11 cellular contexts compared by ENCODE assay signal in the genomic region with DNA sequence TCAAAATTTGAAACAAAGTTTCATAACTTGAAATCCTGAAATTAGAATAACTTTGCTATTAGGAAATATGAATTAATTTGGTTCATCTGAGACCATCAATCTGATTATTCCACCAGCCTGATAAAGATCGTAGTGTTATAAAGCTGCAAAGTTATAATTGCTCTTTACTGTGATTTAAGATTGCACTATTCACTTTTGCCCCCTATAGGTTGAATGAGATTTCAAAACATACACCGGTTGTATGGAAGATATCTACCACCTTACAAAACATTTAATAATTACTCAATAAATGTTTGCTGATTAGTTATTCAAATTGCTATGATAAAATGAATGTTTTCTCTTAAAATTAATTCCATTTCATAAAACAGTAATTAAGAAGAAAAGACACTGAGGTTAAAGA. TPM values are rescaled to one million over a fixed set of nuclear protein-coding genes. Genes with fewer than 3 reads are reported as not detected.
DNase-seq lines count a peak whose midpoint lies in the region; ATAC-seq and TF ChIP-seq lines count a peak whose summit lies in the region.
"Had no signal": no experiment of that assay in that cellular context is flagged by ENCODE, and none has a peak within 500 bp of the region (broad histone marks: within the 10 kb centered on the region; RNA-seq: fewer than 3 reads in every experiment).

No MANE protein-coding gene starts in this region.

- TF ChIP-seq CTCF in GM10266 (IDR thresholded peaks at IDR 0.05; ENCODE audit: control insufficient read depth, insufficient read depth, low read depth, missing control alignments) (peak; percentile 17), chondrocyte (IDR thresholded peaks at IDR 0.05) (peak; percentile 44), neural progenitor cell (IDR thresholded peaks at IDR 0.05) (peak; percentile 44)

- ATAC-seq in HG03045 (IDR thresholded peaks at IDR 0.05; ENCODE audit: unreplicated experiment) (no peak), GM19397 (IDR thresholded peaks at IDR 0.05; ENCODE audit: unreplicated experiment) (no peak)

- intact Hi-C loops in activated naive CD4-positive, alpha-beta T cell treated with anti-CD3 and anti-CD28 coated beads for 36 hours (cut with micrococcal nuclease) = loop anchor here (2.0 kb wide), 1 partner anchor 49 kb away; no protein-coding TSS in a partner anchor

- no peaks in the 10 kb centered on the region for H3K36me3 ChIP-seq in neural progenitor cell

- H3F3A ChIP-seq in neural progenitor cell (ENCODE audit: low read depth) = no peaks in the 10 kb centered on the region

- no peaks in the 10 kb centered on the region for H3K4me1 ChIP-seq in neural progenitor cell

- H3K9me3 ChIP-seq in neural progenitor cell (ENCODE audit: low read depth) = no peaks in the 10 kb centered on the region

- H2AFZ ChIP-seq in neural progenitor cell (replicated peaks) = no peak overlapping the region

- no peaks in the 10 kb centered on the region for H3K9me3 Mint-ChIP-seq in chondrocyte (ENCODE audit: low read depth)
- H3K9me3 Mint-ChIP-seq in neural progenitor cell = no peaks in the 10 kb centered on the region
- H3K9me3 Mint-ChIP-seq in activated naive CD4-positive, alpha-beta T cell treated with anti-CD3 and anti-CD28 coated beads for 36 hours = no peaks in the 10 kb centered on the region
- H3K9me3 Mint-ChIP-seq: T-helper 1 cell treated with Interleukin-12 subunit alpha and Interleukin-12 subunit beta and Interleukin-4 antibody, amounts not matched to agents 30 μg/mL and 1 μg/mL, for 36 hours had no signal

- H4K20me1 ChIP-seq in neural progenitor cell (ENCODE audit: low read depth) = no peaks in the 10 kb centered on the region

- H3K4me2 ChIP-seq in neural progenitor cell = no peak overlapping the region

- H3K9ac ChIP-seq in neural progenitor cell = no peak overlapping the region

- CTCF ChIA-PET in activated naive CD4-positive, alpha-beta T cell treated with anti-CD3 and anti-CD28 coated beads for 36 hours (lab: Charles Lee) = interaction anchor here (0.6 to 2.9 kb wide), 6 partner anchors 20 to 422 kb away, joined by 3 to 20 read pairs (median 3); no protein-coding TSS in a partner anchor

- no peak overlapping the region for H3K27ac Mint-ChIP-seq in chondrocyte (ENCODE audit: unreplicated experiment)
- H3K27ac Mint-ChIP-seq in neural progenitor cell = no peak overlapping the region
- H3K27ac Mint-ChIP-seq in activated naive CD4-positive, alpha-beta T cell treated with anti-CD3 and anti-CD28 coated beads for 36 hours = no peak overlapping the region
- H3K27ac Mint-ChIP-seq: T-helper 1 cell treated with Interleukin-12 subunit alpha and Interleukin-12 subunit beta and Interleukin-4 antibody, amounts not matched to agents 30 μg/mL and 1 μg/mL, for 36 hours had no signal

- no peaks in the 10 kb centered on the region for H3K4me1 Mint-ChIP-seq in chondrocyte (ENCODE audit: low read depth)
- no peaks in the 10 kb centered on the region for H3K4me1 Mint-ChIP-seq in neural progenitor cell
- H3K4me1 Mint-ChIP-seq in activated naive CD4-positive, alpha-beta T cell treated with anti-CD3 and anti-CD28 coated beads for 36 hours (ENCODE audit: low read depth) = no peaks in the 10 kb centered on the region

- H3K27me3 Mint-ChIP-seq in chondrocyte (ENCODE audit: low read depth) (no peaks in the 10 kb centered on the region), neural progenitor cell (ENCODE audit: insufficient read depth, low read depth) (no peaks in the 10 kb centered on the region)
- no peaks in the 10 kb centered on the region for H3K27me3 Mint-ChIP-seq in activated naive CD4-positive, alpha-beta T cell treated with anti-CD3 and anti-CD28 coated beads for 36 hours (ENCODE audit: low read depth)

- H3K4me3 Mint-ChIP-seq in chondrocyte (ENCODE audit: unreplicated experiment) = no peak overlapping the region
- H3K4me3 Mint-ChIP-seq in neural progenitor cell = no peak overlapping the region
- H3K4me3 Mint-ChIP-seq in activated naive CD4-positive, alpha-beta T cell treated with anti-CD3 and anti-CD28 coated beads for 36 hours = no peak overlapping the region
- H3K4me3 Mint-ChIP-seq: T-helper 1 cell treated with Interleukin-12 subunit alpha and Interleukin-12 subunit beta and Interleukin-4 antibody, amounts not matched to agents 30 μg/mL and 1 μg/mL, for 36 hours had no signal

- no peak for DNase-seq in GM10266 (ENCODE audit: extremely low spot score)
- DNase-seq in NCI-H146 treated with DMSO at 0.1 percent for 48 hours (lab: John Stamatoyannopoulos, UW; ENCODE audit: unreplicated experiment) = peak; percentile 27
- DNase-seq in chondrocyte (ENCODE audit: low spot score) = no peak
- DNase-seq in neural progenitor cell (ENCODE audit: low spot score) = no peak
- DNase-seq in activated naive CD4-positive, alpha-beta T cell treated with anti-CD3 and anti-CD28 coated beads for 36 hours = no peak
- DNase-seq in activated CD4-positive, alpha-beta T cell treated with anti-CD3 and anti-CD28 coated beads for 1 hour = no peak
- DNase-seq: caudate nucleus; stimulated activated naive CD4-positive, alpha-beta T cell treated with Interleukin-2 at 50 U/mL for 16 hours had no signal

- no peak overlapping the region for H3K27ac ChIP-seq in neural progenitor cell

- no peaks in the 10 kb centered on the region for H3K79me2 ChIP-seq in neural progenitor cell (ENCODE audit: low read depth)

- H3K27me3 ChIP-seq in neural progenitor cell = no peaks in the 10 kb centered on the region

- H3K36me3 Mint-ChIP-seq in chondrocyte (ENCODE audit: low read depth) = peaks cover 3% of the 10 kb centered on the region
- peaks cover 15% of the 10 kb centered on the region for H3K36me3 Mint-ChIP-seq in neural progenitor cell
- peaks cover 4% of the 10 kb centered on the region for H3K36me3 Mint-ChIP-seq in activated naive CD4-positive, alpha-beta T cell treated with anti-CD3 and anti-CD28 coated beads for 36 hours (ENCODE audit: low read depth)

- no peak overlapping the region for H3K4me3 ChIP-seq in neural progenitor cell

RNA-seq across cellular contexts. Expression of gene APIP, which starts 26.1 kb away (rescaled TPM):
- total RNA-seq in chondrocyte (13.3 to 16.8 TPM (median 13.3 TPM) in 3 replicates), neural progenitor cell (ENCODE audit: low replicate concordance) (16.3 and 28.7 TPM in 2 replicates)
- total RNA-seq in activated naive CD4-positive, alpha-beta T cell treated with anti-CD3 and anti-CD28 coated beads for 36 hours = 10 to 100 TPM; 42.4 to 42.5 TPM

RNA-seq across cellular contexts. Expression of gene PDHX, which starts 26.3 kb away (rescaled TPM):
- total RNA-seq in chondrocyte (28.5 to 39.7 TPM (median 38.8 TPM) in 3 replicates), neural progenitor cell (ENCODE audit: low replicate concordance) (29.5 and 38.4 TPM in 2 replicates)
- 10 to 100 TPM; 38.2 to 40.9 TPM for total RNA-seq in activated naive CD4-positive, alpha-beta T cell treated with anti-CD3 and anti-CD28 coated beads for 36 hours
